In the genomic region with DNA sequence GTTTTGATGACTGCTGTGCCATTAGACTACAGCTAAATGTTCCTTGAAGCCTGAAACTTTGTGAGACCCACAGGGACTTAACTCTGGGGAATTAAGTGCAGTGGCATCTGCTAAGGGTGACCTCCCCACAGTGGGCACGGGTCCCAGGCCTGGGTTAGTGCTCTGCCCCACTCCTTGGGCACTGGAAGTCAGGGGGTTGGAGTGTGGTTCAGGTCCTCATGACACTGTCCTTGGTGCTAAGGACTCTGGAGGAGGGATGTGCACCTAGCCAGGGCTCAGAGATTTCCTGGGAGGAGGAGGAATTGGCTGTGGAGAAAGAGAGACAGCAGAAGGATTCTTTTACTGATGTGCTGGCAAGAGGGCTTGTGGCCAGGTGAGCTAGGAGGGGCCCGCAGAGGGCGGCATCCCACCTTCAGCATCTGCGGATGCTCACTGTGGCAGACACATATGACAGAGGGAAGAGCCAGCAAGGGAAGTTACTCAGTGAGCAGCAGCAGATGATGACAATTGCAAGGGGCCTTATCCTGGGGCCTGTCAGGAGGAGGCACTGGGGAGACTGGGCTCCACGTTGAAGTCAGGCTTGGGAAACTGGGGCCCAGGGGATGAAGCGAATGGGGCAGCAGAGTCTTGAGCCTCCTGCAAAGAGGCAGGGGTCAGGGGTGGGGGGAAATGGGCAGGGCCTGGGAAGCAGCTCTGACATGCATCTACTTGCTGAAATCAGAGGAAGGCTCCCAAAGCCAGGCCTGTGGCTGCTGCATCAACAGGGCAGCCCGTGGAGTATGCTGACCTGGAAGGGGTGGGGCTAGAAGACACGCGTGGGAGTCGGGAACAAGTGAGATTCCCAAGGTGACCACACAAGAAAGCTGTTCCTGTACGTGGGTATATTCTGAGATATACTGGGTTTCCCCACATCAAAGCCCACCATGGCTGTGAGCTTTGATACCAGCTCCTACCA, we compare ENCODE assay signal across 22 cellular contexts.
DNase-seq lines count a peak whose midpoint lies in the region; ATAC-seq and TF ChIP-seq lines count a peak whose summit lies in the region.
"Had no signal": no experiment of that assay in that cellular context is flagged by ENCODE, and none has a peak within 500 bp of the region (broad histone marks: within the 10 kb centered on the region; RNA-seq: fewer than 3 reads in every experiment).

No MANE protein-coding gene starts in this region.

- H3K4me3 ChIP-seq in right atrium auricular region, result no peak overlapping the region
- H3K4me3 ChIP-seq in heart right ventricle, result no peak overlapping the region
- H3K4me3 ChIP-seq in esophagus muscularis mucosa, result no peak overlapping the region
- no peak overlapping the region for H3K4me3 ChIP-seq in sigmoid colon
- H3K4me3 ChIP-seq: BLaER1 treated with 17β-estradiol and CSF1 and Interleukin-3, amounts not matched to agents 10 nM and 100 nM; Peyer's patch had no signal

- H3K4me1 ChIP-seq in right atrium auricular region (no peaks in the 10 kb centered on the region), heart right ventricle (no peaks in the 10 kb centered on the region), esophagus muscularis mucosa (no peaks in the 10 kb centered on the region), sigmoid colon (no peaks in the 10 kb centered on the region)
- H3K4me1 ChIP-seq: Peyer's patch had no signal

- no peak for ATAC-seq in heart right ventricle
- no peak for ATAC-seq in GM21717 (IDR thresholded peaks at IDR 0.05; ENCODE audit: unreplicated experiment)
- ATAC-seq: HCT116 had no signal

- H3K9me3 ChIP-seq in right atrium auricular region, result peaks cover 0 to 10% of the 10 kb centered on the region in 2 donors
- peaks cover 0 to 30% (median 0%) of the 10 kb centered on the region in 11 donors for H3K9me3 ChIP-seq in heart right ventricle
- peaks cover 0 to 8% (median 0%) of the 10 kb centered on the region in 4 donors for H3K9me3 ChIP-seq in esophagus muscularis mucosa
- H3K9me3 ChIP-seq in sigmoid colon, result no peaks in the 10 kb centered on the region
- H3K9me3 ChIP-seq: Peyer's patch had no signal

- no peak overlapping the region for H3K27ac ChIP-seq in right atrium auricular region
- H3K27ac ChIP-seq in heart right ventricle, result no peak overlapping the region
- no peak overlapping the region for H3K27ac ChIP-seq in esophagus muscularis mucosa (replicated peaks in 1 of 4)
- no peak overlapping the region for H3K27ac ChIP-seq in sigmoid colon
- H3K27ac ChIP-seq: BLaER1 treated with 17β-estradiol and CSF1 and Interleukin-3, amounts not matched to agents 10 nM and 100 nM; Peyer's patch had no signal

- H3K27me3 ChIP-seq in right atrium auricular region, result no peaks in the 10 kb centered on the region
- peaks cover 0 to 7% (median 0%) of the 10 kb centered on the region in 7 donors for H3K27me3 ChIP-seq in heart right ventricle
- H3K27me3 ChIP-seq in esophagus muscularis mucosa, result no peaks in the 10 kb centered on the region
- H3K27me3 ChIP-seq in sigmoid colon, result no peaks in the 10 kb centered on the region
- H3K27me3 ChIP-seq: BLaER1 treated with 17β-estradiol and CSF1 and Interleukin-3, amounts not matched to agents 10 nM and 100 nM; Peyer's patch had no signal

- H3K36me3 ChIP-seq in right atrium auricular region (no peaks in the 10 kb centered on the region), heart right ventricle (no peaks in the 10 kb centered on the region), esophagus muscularis mucosa (no peaks in the 10 kb centered on the region), sigmoid colon (no peaks in the 10 kb centered on the region)
- H3K36me3 ChIP-seq: BLaER1 treated with 17β-estradiol and CSF1 and Interleukin-3, amounts not matched to agents 10 nM and 100 nM; Peyer's patch had no signal

- TF ChIP-seq RAD21 in Ishikawa (IDR thresholded peaks at IDR 0.05; ENCODE audit: low read depth), result no peak

- peak; percentile 13 for DNase-seq in right atrium auricular region (ENCODE audit: low spot score)
- DNase-seq in heart right ventricle, result no peak
- peak; percentile 53 for DNase-seq in esophagus muscularis mucosa (ENCODE audit: extremely low spot score)
- DNase-seq in sigmoid colon, result peak; percentile 32
- no peak for DNase-seq in cortex of kidney (lab: John Stamatoyannopoulos, UW)
- DNase-seq in cerebellum (ENCODE audit: low spot score), result no peak
- DNase-seq: ACHN; CD4-positive, alpha-beta memory T cell; DMS153; GOT3; Karpas-422; NCI-H1694; NCI-H2081; NCI-H2171; NCI-H345; NCI-H524; NCI-H774 had no signal

- TF ChIP-seq EP300 in Ishikawa (IDR thresholded peaks at IDR 0.05; ENCODE audit: borderline replicate concordance) (no peak), esophagus muscularis mucosa (IDR thresholded peaks at IDR 0.05) (no peak), sigmoid colon (IDR thresholded peaks at IDR 0.05) (no peak)

- no peak for TF ChIP-seq CTCF in right atrium auricular region (IDR thresholded peaks at IDR 0.05)
- TF ChIP-seq CTCF in heart right ventricle (IDR thresholded peaks at IDR 0.05), result no peak
- no peak for TF ChIP-seq CTCF in esophagus muscularis mucosa (IDR thresholded peaks at IDR 0.05)
- no peak for TF ChIP-seq CTCF in sigmoid colon (IDR thresholded peaks at IDR 0.05)

- no peak for TF ChIP-seq POLR2A in esophagus muscularis mucosa (IDR thresholded peaks at IDR 0.05; ENCODE audit: low read depth)
- TF ChIP-seq POLR2A in sigmoid colon (IDR thresholded peaks at IDR 0.05), result no peak

- 60 to 72% methylated on average over 11 of the region's 11 CpGs for WGBS in heart right ventricle, 2 donors
- WGBS in esophagus muscularis mucosa, result 80% methylated on average over 11 of the region's 11 CpGs
- 74 to 81% methylated on average over 11 of the region's 11 CpGs for WGBS in sigmoid colon, 2 donors

- intact Hi-C loops in heart right ventricle (cut with DNase I) (no loop called here), esophagus muscularis mucosa (cut with DNase I) (no loop called here), sigmoid colon (cut with DNase I) (no loop called here)

TF ChIP-seq in Ishikawa, 13 proteins besides CTCF, POLR2A, EP300 and RAD21:
- no peak for TF ChIP-seq TAF1 (IDR thresholded peaks at IDR 0.05; ENCODE audit: low read depth)
- TF ChIP-seq, protein P1, sequence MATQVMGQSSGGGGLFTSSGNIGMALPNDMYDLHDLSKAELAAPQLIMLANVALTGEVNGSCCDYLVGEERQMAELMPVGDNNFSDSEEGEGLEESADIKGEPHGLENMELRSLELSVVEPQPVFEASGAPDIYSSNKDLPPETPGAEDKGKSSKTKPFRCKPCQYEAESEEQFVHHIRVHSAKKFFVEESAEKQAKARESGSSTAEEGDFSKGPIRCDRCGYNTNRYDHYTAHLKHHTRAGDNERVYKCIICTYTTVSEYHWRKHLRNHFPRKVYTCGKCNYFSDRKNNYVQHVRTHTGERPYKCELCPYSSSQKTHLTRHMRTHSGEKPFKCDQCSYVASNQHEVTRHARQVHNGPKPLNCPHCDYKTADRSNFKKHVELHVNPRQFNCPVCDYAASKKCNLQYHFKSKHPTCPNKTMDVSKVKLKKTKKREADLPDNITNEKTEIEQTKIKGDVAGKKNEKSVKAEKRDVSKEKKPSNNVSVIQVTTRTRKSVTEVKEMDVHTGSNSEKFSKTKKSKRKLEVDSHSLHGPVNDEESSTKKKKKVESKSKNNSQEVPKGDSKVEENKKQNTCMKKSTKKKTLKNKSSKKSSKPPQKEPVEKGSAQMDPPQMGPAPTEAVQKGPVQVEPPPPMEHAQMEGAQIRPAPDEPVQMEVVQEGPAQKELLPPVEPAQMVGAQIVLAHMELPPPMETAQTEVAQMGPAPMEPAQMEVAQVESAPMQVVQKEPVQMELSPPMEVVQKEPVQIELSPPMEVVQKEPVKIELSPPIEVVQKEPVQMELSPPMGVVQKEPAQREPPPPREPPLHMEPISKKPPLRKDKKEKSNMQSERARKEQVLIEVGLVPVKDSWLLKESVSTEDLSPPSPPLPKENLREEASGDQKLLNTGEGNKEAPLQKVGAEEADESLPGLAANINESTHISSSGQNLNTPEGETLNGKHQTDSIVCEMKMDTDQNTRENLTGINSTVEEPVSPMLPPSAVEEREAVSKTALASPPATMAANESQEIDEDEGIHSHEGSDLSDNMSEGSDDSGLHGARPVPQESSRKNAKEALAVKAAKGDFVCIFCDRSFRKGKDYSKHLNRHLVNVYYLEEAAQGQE (IDR thresholded peaks at IDR 0.05; ENCODE audit: low read depth), result peak; percentile 31; the same call in 1 of the 2 replicates

Comparison
In these comparisons a context has a peak if more than half of its experiments do, and no peak if none do; other contexts are left out.
1. DNase-seq: peak in right atrium auricular region (single experiment), esophagus muscularis mucosa (single experiment) and sigmoid colon (single experiment); none in heart right ventricle (0 of 2), cortex of kidney (single experiment) and cerebellum (single experiment).